In the genomic region with DNA sequence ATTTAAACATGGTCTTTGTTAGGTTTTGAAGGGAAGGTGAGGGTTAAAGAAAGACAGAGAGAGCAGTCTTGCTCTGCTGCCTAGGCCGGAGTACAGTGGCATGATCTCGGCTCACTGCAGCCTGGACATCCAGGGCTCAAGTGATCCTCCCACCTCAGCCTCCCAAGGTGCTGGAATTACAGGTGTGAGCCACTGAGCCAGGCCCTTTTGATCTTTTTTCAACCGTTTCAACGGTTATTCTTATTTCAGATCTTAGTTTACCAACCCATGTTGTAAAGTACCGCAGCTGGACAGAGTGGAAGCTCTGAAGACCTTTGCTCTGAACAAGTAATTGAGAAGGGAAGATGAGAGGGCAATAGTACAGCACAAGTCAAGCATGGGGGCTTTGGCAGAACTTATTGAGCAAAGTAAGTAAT, we compare ENCODE assay signal across 1 cellular context.
TF ChIP-seq lines count a peak whose summit lies in the region.

No MANE protein-coding gene starts in this region.

TF ChIP-seq in HepG2, 621 proteins besides CTCF, POLR2A, EP300 and RAD21 (continued from another document and continues in another):
- TF ChIP-seq, protein P1, sequence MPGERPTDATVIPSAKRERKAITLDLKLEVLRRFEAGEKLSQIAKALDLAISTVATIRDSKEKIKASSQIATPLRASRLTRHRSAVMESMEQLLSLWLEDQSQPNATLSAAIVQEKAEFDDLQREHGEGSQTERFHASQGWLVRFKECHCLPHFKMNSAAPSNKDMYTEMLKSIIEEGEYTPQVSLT (CRISPR knock-in tag; IDR thresholded peaks at IDR 0.05; ENCODE audit: borderline replicate concordance, low read depth), result no peak
- TF ChIP-seq, protein P2, sequence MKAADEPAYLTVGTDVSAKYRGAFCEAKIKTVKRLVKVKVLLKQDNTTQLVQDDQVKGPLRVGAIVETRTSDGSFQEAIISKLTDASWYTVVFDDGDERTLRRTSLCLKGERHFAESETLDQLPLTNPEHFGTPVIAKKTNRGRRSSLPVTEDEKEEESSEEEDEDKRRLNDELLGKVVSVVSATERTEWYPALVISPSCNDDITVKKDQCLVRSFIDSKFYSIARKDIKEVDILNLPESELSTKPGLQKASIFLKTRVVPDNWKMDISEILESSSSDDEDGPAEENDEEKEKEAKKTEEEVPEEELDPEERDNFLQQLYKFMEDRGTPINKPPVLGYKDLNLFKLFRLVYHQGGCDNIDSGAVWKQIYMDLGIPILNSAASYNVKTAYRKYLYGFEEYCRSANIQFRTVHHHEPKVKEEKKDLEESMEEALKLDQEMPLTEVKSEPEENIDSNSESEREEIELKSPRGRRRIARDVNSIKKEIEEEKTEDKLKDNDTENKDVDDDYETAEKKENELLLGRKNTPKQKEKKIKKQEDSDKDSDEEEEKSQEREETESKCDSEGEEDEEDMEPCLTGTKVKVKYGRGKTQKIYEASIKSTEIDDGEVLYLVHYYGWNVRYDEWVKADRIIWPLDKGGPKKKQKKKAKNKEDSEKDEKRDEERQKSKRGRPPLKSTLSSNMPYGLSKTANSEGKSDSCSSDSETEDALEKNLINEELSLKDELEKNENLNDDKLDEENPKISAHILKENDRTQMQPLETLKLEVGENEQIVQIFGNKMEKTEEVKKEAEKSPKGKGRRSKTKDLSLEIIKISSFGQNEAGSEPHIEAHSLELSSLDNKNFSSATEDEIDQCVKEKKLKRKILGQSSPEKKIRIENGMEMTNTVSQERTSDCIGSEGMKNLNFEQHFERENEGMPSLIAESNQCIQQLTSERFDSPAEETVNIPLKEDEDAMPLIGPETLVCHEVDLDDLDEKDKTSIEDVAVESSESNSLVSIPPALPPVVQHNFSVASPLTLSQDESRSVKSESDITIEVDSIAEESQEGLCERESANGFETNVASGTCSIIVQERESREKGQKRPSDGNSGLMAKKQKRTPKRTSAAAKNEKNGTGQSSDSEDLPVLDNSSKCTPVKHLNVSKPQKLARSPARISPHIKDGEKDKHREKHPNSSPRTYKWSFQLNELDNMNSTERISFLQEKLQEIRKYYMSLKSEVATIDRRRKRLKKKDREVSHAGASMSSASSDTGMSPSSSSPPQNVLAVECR (CRISPR knock-in tag; IDR thresholded peaks at IDR 0.05; ENCODE audit: borderline replicate concordance), result no peak; the same call in 1 of the 2 replicates
- TF ChIP-seq ZNF3 (CRISPR knock-in tag; IDR thresholded peaks at IDR 0.05) (no peak), THYN1 (CRISPR knock-in tag; IDR thresholded peaks at IDR 0.05; ENCODE audit: borderline replicate concordance, low read depth) (no peak), ZNF317 (CRISPR knock-in tag; IDR thresholded peaks at IDR 0.05) (peak; percentile 72; the same call in 1 of the 2 replicates), NR3C1 (CRISPR knock-in tag; IDR thresholded peaks at IDR 0.05) (no peak), MXD3 (CRISPR knock-in tag; IDR thresholded peaks at IDR 0.05) (no peak), PLSCR1 (CRISPR knock-in tag; IDR thresholded peaks at IDR 0.05; ENCODE audit: borderline replicate concordance) (no peak), ZNF766 (CRISPR knock-in tag; IDR thresholded peaks at IDR 0.05; ENCODE audit: borderline replicate concordance) (no peak), TBX3 (IDR thresholded peaks at IDR 0.05; ENCODE audit: borderline replicate concordance) (no peak), ZNF205 (CRISPR knock-in tag; IDR thresholded peaks at IDR 0.05) (no peak), BRCA1 (CRISPR knock-in tag; IDR thresholded peaks at IDR 0.05) (no peak), SIN3A (IDR thresholded peaks at IDR 0.05; ENCODE audit: borderline replicate concordance, low read depth, low read length) (no peak), ELF4 (CRISPR knock-in tag; IDR thresholded peaks at IDR 0.05; ENCODE audit: borderline replicate concordance) (no peak), HDAC2 (CRISPR knock-in tag; IDR thresholded peaks at IDR 0.05) (peak; percentile 32; the same call in 1 of the 2 replicates), ZBED4 (CRISPR knock-in tag; IDR thresholded peaks at IDR 0.05; ENCODE audit: borderline replicate concordance) (no peak), ZNF556 (CRISPR knock-in tag; IDR thresholded peaks at IDR 0.05; ENCODE audit: borderline replicate concordance) (no peak), ZNF44 (CRISPR knock-in tag; IDR thresholded peaks at IDR 0.05) (no peak), ZNF264 (CRISPR knock-in tag; IDR thresholded peaks at IDR 0.05) (no peak), TCF7L2 (IDR thresholded peaks at IDR 0.05; ENCODE audit: low read depth, low read length) (no peak), MLLT10 (CRISPR knock-in tag; IDR thresholded peaks at IDR 0.05) (no peak), ZSCAN20 (CRISPR knock-in tag; IDR thresholded peaks at IDR 0.05; ENCODE audit: borderline replicate concordance) (no peak), KMT2B (CRISPR knock-in tag; IDR thresholded peaks at IDR 0.05) (no peak), GABPA (IDR thresholded peaks at IDR 0.05; ENCODE audit: low read depth, low read length) (no peak), GABPA (CRISPR knock-in tag; IDR thresholded peaks at IDR 0.05; ENCODE audit: low read depth) (no peak), ZNF737 (CRISPR knock-in tag; IDR thresholded peaks at IDR 0.05; ENCODE audit: borderline replicate concordance) (no peak), ZBTB10 (CRISPR knock-in tag; IDR thresholded peaks at IDR 0.05; ENCODE audit: borderline replicate concordance) (no peak), ZMYM3 (CRISPR knock-in tag; IDR thresholded peaks at IDR 0.05) (peak; percentile 66; the same call in 1 of the 2 replicates), ZNF703 (CRISPR knock-in tag; IDR thresholded peaks at IDR 0.05; ENCODE audit: borderline replicate concordance) (no peak), ZFX (CRISPR knock-in tag; IDR thresholded peaks at IDR 0.05; ENCODE audit: low read depth) (peak; percentile 55), PAX8 (CRISPR knock-in tag; IDR thresholded peaks at IDR 0.05; ENCODE audit: borderline replicate concordance) (no peak), ZNF841 (CRISPR knock-in tag; IDR thresholded peaks at IDR 0.05; ENCODE audit: borderline replicate concordance) (no peak)
- TF ChIP-seq, protein P3, sequence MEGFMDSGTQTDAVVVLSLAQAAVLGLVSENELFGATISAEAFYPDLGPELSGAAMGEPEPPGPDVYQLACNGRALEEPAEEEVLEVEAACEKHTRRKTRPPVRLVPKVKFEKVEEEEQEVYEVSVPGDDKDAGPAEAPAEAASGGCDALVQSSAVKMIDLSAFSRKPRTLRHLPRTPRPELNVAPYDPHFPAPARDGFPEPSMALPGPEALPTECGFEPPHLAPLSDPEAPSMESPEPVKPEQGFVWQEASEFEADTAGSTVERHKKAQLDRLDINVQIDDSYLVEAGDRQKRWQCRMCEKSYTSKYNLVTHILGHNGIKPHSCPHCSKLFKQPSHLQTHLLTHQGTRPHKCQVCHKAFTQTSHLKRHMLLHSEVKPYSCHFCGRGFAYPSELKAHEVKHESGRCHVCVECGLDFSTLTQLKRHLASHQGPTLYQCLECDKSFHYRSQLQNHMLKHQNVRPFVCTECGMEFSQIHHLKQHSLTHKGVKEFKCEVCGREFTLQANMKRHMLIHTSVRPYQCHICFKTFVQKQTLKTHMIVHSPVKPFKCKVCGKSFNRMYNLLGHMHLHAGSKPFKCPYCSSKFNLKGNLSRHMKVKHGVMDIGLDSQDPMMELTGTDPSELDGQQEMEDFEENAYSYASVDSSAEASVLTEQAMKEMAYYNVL (CRISPR knock-in tag; IDR thresholded peaks at IDR 0.05; ENCODE audit: borderline replicate concordance), result no peak
- TF ChIP-seq, protein P4, sequence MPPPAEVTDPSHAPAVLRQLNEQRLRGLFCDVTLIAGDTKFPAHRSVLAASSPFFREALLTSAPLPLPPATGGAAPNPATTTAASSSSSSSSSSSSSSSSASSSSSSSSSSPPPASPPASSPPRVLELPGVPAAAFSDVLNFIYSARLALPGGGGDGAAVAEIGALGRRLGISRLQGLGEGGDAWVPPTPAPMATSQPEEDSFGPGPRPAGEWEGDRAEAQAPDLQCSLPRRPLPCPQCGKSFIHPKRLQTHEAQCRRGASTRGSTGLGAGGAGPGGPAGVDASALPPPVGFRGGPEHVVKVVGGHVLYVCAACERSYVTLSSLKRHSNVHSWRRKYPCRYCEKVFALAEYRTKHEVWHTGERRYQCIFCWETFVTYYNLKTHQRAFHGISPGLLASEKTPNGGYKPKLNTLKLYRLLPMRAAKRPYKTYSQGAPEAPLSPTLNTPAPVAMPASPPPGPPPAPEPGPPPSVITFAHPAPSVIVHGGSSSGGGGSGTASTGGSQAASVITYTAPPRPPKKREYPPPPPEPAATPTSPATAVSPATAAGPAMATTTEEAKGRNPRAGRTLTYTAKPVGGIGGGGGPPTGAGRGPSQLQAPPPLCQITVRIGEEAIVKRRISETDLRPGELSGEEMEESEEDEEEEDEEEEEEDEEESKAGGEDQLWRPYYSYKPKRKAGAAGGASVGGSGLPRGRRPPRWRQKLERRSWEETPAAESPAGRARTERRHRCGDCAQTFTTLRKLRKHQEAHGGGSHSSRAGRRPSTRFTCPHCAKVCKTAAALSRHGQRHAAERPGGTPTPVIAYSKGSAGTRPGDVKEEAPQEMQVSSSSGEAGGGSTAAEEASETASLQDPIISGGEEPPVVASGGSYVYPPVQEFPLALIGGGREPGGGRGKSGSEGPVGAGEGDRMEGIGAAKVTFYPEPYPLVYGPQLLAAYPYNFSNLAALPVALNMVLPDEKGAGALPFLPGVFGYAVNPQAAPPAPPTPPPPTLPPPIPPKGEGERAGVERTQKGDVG (CRISPR knock-in tag; IDR thresholded peaks at IDR 0.05; ENCODE audit: borderline replicate concordance), result no peak
- TF ChIP-seq, protein P5, sequence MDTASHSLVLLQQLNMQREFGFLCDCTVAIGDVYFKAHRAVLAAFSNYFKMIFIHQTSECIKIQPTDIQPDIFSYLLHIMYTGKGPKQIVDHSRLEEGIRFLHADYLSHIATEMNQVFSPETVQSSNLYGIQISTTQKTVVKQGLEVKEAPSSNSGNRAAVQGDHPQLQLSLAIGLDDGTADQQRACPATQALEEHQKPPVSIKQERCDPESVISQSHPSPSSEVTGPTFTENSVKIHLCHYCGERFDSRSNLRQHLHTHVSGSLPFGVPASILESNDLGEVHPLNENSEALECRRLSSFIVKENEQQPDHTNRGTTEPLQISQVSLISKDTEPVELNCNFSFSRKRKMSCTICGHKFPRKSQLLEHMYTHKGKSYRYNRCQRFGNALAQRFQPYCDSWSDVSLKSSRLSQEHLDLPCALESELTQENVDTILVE (CRISPR knock-in tag; IDR thresholded peaks at IDR 0.05), result 0 out of 2 replicates have a peak, but pooled peaks have one; percentile 14
- TF ChIP-seq, protein P6, sequence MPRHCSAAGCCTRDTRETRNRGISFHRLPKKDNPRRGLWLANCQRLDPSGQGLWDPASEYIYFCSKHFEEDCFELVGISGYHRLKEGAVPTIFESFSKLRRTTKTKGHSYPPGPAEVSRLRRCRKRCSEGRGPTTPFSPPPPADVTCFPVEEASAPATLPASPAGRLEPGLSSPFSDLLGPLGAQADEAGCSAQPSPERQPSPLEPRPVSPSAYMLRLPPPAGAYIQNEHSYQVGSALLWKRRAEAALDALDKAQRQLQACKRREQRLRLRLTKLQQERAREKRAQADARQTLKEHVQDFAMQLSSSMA (CRISPR knock-in tag; IDR thresholded peaks at IDR 0.05), result no peak
